8 cellular contexts compared by ENCODE assay signal in genomic region chr4:113952452-113953029, GRCh38. TPM values are rescaled to one million over a fixed set of nuclear protein-coding genes. Genes with fewer than 3 reads are reported as not detected.
A peak's percentile ranks its signal among the peaks of the same experiment; 100 is the strongest.
DNase-seq lines count a peak whose midpoint lies in the region; ATAC-seq and TF ChIP-seq lines count a peak whose summit lies in the region.

No MANE protein-coding gene starts in this region.

- no peaks in the 10 kb centered on the region for H3K27me3 Mint-ChIP-seq in activated T-helper 17 cell treated with anti-CD3 and anti-CD28 coated beads, Interleukin-2, amount 50 U/mL, for 72 hours

- peaks cover 17% of the 10 kb centered on the region for H3K4me1 ChIP-seq in hepatocyte (ENCODE audit: insufficient read depth)

- no peaks in the 10 kb centered on the region for H3K36me3 ChIP-seq in hepatocyte (replicated peaks; ENCODE audit: insufficient read depth, low read depth)

- 42% methylated on average over 9 of the region's 9 CpGs for WGBS in hepatocyte (ENCODE audit: low lambda C conversion rate, missing lambda C conversion rate)

- H3K9me2 ChIP-seq in hepatocyte (replicated peaks; ENCODE audit: insufficient read depth) = no peaks in the 10 kb centered on the region

- H3K4me3 ChIP-seq in hepatocyte = no peak overlapping the region

- H4K20me1 ChIP-seq in hepatocyte (ENCODE audit: insufficient read depth, poor library complexity, severe bottlenecking) = no peaks in the 10 kb centered on the region

- no peaks in the 10 kb centered on the region for H3K9me3 Mint-ChIP-seq in activated T-helper 17 cell treated with anti-CD3 and anti-CD28 coated beads, Interleukin-2, amount 50 U/mL, for 72 hours
- no peaks in the 10 kb centered on the region for H3K9me3 Mint-ChIP-seq in stimulated activated effector memory CD8-positive, alpha-beta T cell treated with anti-CD3 and anti-CD28 coated beads, Interleukin-12 subunit alpha, Interleukin-12 subunit beta, amount 100 ng/mL, for 72 hours

- H3K27ac ChIP-seq in hepatocyte = no peak overlapping the region

- H3K27me3 ChIP-seq in hepatocyte = no peaks in the 10 kb centered on the region

- no peaks in the 10 kb centered on the region for H3K36me3 Mint-ChIP-seq in activated T-helper 17 cell treated with anti-CD3 and anti-CD28 coated beads, Interleukin-2, amount 50 U/mL, for 72 hours (ENCODE audit: low read depth)
- H3K36me3 Mint-ChIP-seq in stimulated activated effector memory CD8-positive, alpha-beta T cell treated with anti-CD3 and anti-CD28 coated beads, Interleukin-12 subunit alpha, Interleukin-12 subunit beta, amount 100 ng/mL, for 72 hours = no peaks in the 10 kb centered on the region

- TF ChIP-seq CTCF in hepatocyte (IDR thresholded peaks at IDR 0.05; ENCODE audit: poor library complexity) = peak; percentile 69

- no peaks in the 10 kb centered on the region for H3K4me1 Mint-ChIP-seq in activated T-helper 17 cell treated with anti-CD3 and anti-CD28 coated beads, Interleukin-2, amount 50 U/mL, for 72 hours
- no peaks in the 10 kb centered on the region for H3K4me1 Mint-ChIP-seq in stimulated activated effector memory CD8-positive, alpha-beta T cell treated with anti-CD3 and anti-CD28 coated beads, Interleukin-12 subunit alpha, Interleukin-12 subunit beta, amount 100 ng/mL, for 72 hours

- peaks cover 4% of the 10 kb centered on the region for H3K79me2 ChIP-seq in hepatocyte

- no peak overlapping the region for H3K4me3 Mint-ChIP-seq in activated T-helper 17 cell treated with anti-CD3 and anti-CD28 coated beads, Interleukin-2, amount 50 U/mL, for 72 hours
- no peak overlapping the region for H3K4me3 Mint-ChIP-seq in stimulated activated effector memory CD8-positive, alpha-beta T cell treated with anti-CD3 and anti-CD28 coated beads, Interleukin-12 subunit alpha, Interleukin-12 subunit beta, amount 100 ng/mL, for 72 hours

- H3K4me2 ChIP-seq in hepatocyte = no peak overlapping the region

- DNase-seq in COLO668 (lab: John Stamatoyannopoulos, UW; ENCODE audit: unreplicated experiment) (peak; percentile 34), NCI-H2029 treated with DMSO at 0.1 percent for 48 hours (lab: John Stamatoyannopoulos, UW) (peak; percentile 24), hepatocyte (ENCODE audit: low spot score) (peak; percentile 62)
- DNase-seq in stimulated activated effector memory CD8-positive, alpha-beta T cell treated with anti-CD3 and anti-CD28 coated beads, Interleukin-12 subunit alpha, Interleukin-12 subunit beta, amount 100 ng/mL, for 72 hours (ENCODE audit: low spot score in 2 of 2) = peak; percentile 15 to 54
- no peak for DNase-seq in stimulated activated naive CD4-positive, alpha-beta T cell treated with Interleukin-2 at 50 U/mL for 16 hours (lab: John Stamatoyannopoulos, UW)

- no peak overlapping the region for H3K27ac Mint-ChIP-seq in activated T-helper 17 cell treated with anti-CD3 and anti-CD28 coated beads, Interleukin-2, amount 50 U/mL, for 72 hours
- no peak overlapping the region for H3K27ac Mint-ChIP-seq in stimulated activated effector memory CD8-positive, alpha-beta T cell treated with anti-CD3 and anti-CD28 coated beads, Interleukin-12 subunit alpha, Interleukin-12 subunit beta, amount 100 ng/mL, for 72 hours

- peak; percentile 94 for ATAC-seq in GM18861 (IDR thresholded peaks at IDR 0.05; ENCODE audit: unreplicated experiment)
- ATAC-seq in HG02943 (IDR thresholded peaks at IDR 0.05; ENCODE audit: low read depth, unreplicated experiment) = peak; percentile 80
- ATAC-seq in activated T-helper 17 cell treated with anti-CD3 and anti-CD28 coated beads, Interleukin-2, amount 50 U/mL, for 72 hours (replicated peaks) = peak; percentile 67
- peak; percentile 90 for ATAC-seq in stimulated activated effector memory CD8-positive, alpha-beta T cell treated with anti-CD3 and anti-CD28 coated beads, Interleukin-12 subunit alpha, Interleukin-12 subunit beta, amount 100 ng/mL, for 72 hours

- H3K9me3 ChIP-seq in hepatocyte (ENCODE audit: low read depth) = no peaks in the 10 kb centered on the region

- no peak overlapping the region for H2AFZ ChIP-seq in hepatocyte

RNA-seq across cellular contexts. Expression of gene ARSJ, which starts 26.9 kb away (rescaled TPM):
- under 1 TPM in 1 of 2 donors, not detected in 1; 0.19 TPM for total RNA-seq in activated T-helper 17 cell treated with anti-CD3 and anti-CD28 coated beads, Interleukin-2, amount 50 U/mL, for 72 hours
- total RNA-seq in hepatocyte = 13.8 TPM in 2 replicates
- 7.6 and 11.3 TPM in 2 replicates for polyA plus RNA-seq in hepatocyte

Comparison
In these comparisons a context has a peak if more than half of its experiments do, and no peak if none do; other contexts are left out.
1. RNA of gene ARSJ, which starts 26.9 kb away (total RNA-seq): 13.8 TPM in hepatocyte; 0.19 TPM in activated T-helper 17 cell treated with anti-CD3 and anti-CD28 coated beads, Interleukin-2, amount 50 U/mL, for 72 hours; every median in the first group is over 10 times any median in the second.
2. Peak in every context shown above with its lines, with median percentiles within 50 percentile points of each other: ATAC-seq.